21 cellular contexts compared by ENCODE assay signal in the genomic region with DNA sequence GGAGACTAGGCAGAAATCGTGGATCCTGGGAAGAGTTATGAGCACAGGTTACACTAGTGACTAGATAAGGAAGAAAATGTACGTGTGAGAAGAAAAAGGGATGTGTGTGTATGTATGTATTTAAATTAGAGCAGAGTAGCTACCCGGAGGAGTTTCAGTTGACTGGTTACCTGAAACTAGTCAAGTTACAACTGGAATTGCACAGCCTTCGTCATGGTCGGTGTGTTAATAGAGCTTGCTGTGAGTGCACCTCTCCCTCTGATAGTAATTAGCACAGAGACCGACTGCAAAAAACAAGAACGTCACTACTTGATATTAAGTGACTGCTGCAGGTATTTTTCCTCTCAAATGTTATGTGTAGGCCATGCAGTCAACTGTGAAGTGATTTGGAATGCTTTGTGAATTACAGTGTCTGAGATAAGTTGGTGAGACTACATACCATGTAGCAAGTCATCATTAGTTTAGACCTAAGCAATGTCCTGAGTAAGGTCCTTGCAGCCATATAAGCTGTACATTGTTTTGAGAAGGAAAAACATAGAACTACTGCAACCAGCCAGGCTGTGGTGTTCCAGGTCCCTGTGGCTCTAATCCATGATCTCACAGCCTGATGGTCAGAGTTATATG.
A peak's percentile ranks its signal among the peaks of the same experiment; 100 is the strongest.
DNase-seq lines count a peak whose midpoint lies in the region; ATAC-seq, FAIRE-seq and TF ChIP-seq lines count a peak whose summit lies in the region.
"Had no signal": no experiment of that assay in that cellular context is flagged by ENCODE, and none has a peak within 500 bp of the region (broad histone marks: within the 10 kb centered on the region; RNA-seq: fewer than 3 reads in every experiment).

No MANE protein-coding gene starts in this region.

- TF ChIP-seq CTCF in HFFc6 (IDR thresholded peaks at IDR 0.05) (no peak), astrocyte of the spinal cord (IDR thresholded peaks at IDR 0.05; ENCODE audit: low read depth, low read length) (no peak), lower lobe of right lung (IDR thresholded peaks at IDR 0.05) (no peak)

- H3K9ac ChIP-seq in mesenchymal stem cell (ENCODE audit: low read length) = no peak overlapping the region

- no peak overlapping the region for H3K4ac ChIP-seq in mesenchymal stem cell (ENCODE audit: low read depth in 1 of 2, low read length in 2 of 2)

- peak; percentile 87 for FAIRE-seq in urothelium cell line (lab: Jason Lieb, UNC)

- H3K9me3 ChIP-seq in mesenchymal stem cell (ENCODE audit: control insufficient read depth, low read length) (no peaks in the 10 kb centered on the region), lower lobe of right lung (no peaks in the 10 kb centered on the region)
- H3K9me3 ChIP-seq: colonic mucosa, right lobe of liver, tibial nerve had no signal

- H3K23ac ChIP-seq in mesenchymal stem cell (ENCODE audit: low read length in 2 of 2) = no peak overlapping the region

- no peak overlapping the region for H3K14ac ChIP-seq in mesenchymal stem cell (ENCODE audit: low read length in 2 of 2)

- H3K27me3 ChIP-seq in mesenchymal stem cell (ENCODE audit: control insufficient read depth in 1 of 2, insufficient read depth in 1 of 2, low read length in 2 of 2) = no peaks in the 10 kb centered on the region
- no peaks in the 10 kb centered on the region for H3K27me3 ChIP-seq in lower lobe of right lung (ENCODE audit: low read depth)
- H3K27me3 ChIP-seq: colonic mucosa, right lobe of liver, tibial nerve had no signal

- H3K36me3 ChIP-seq in mesenchymal stem cell (ENCODE audit: control insufficient read depth in 1 of 2, insufficient read depth in 2 of 2, low read depth in 1 of 2, low read length in 2 of 2) = peaks cover 8 to 40% of the 10 kb centered on the region in 2 experiments
- H3K36me3 ChIP-seq in lower lobe of right lung = peaks cover 34% of the 10 kb centered on the region
- H3K36me3 ChIP-seq: colonic mucosa, right lobe of liver had no signal

- no peak for ATAC-seq in lower lobe of right lung
- ATAC-seq: PC-3; right lobe of liver; stimulated activated memory B cell treated with anti-CD40 and anti-IgM and Interleukin-4, amounts not matched to agents 10 μg/mL and 1 μg/mL and 100 μg/mL, for 72 hours; T-cell had no signal

- peak; percentile 30 for DNase-seq in HFFc6
- DNase-seq in astrocyte of the spinal cord (ENCODE audit: low read depth, low spot score) = peak; percentile 16
- DNase-seq in mesenchymal stem cell = no peak
- no peak for DNase-seq in urothelium cell line (ENCODE audit: low spot score)
- DNase-seq in NCI-H1092 (lab: John Stamatoyannopoulos, UW) = no peak
- DNase-seq in lower lobe of right lung = no peak
- DNase-seq in HuH-7 (ENCODE audit: low spot score) = no peak
- DNase-seq: activated CD4-positive, alpha-beta T cell treated with anti-CD3 and anti-CD28 coated beads for 48 hours; CD8-positive, alpha-beta memory T cell; colonic mucosa; DND-41; endodermal cell; glutamatergic neuron; H7; NCI-H1417 treated with DMSO at 0.1 percent for 48 hours; PC-3; right lobe of liver; T-cell had no signal

- 82% methylated on average over 7 of the region's 7 CpGs for WGBS in mesenchymal stem cell

- H3K4me2 ChIP-seq in mesenchymal stem cell (ENCODE audit: low read length, poor library complexity, severe bottlenecking) = no peak overlapping the region

- no peak overlapping the region for H2AFZ ChIP-seq in mesenchymal stem cell (ENCODE audit: low read depth, low read length)

- intact Hi-C loops in lower lobe of right lung (cut with DNase I) = no loop called here

- no peak overlapping the region for H3K18ac ChIP-seq in mesenchymal stem cell (ENCODE audit: low read depth in 1 of 2, low read length in 2 of 2)

- H3K27ac ChIP-seq in mesenchymal stem cell (ENCODE audit: low read length, poor library complexity, severe bottlenecking) (peak overlapping the region; percentile 34), lower lobe of right lung (no peak overlapping the region)
- H3K27ac ChIP-seq: colonic mucosa, right lobe of liver, tibial nerve had no signal

- H3K4me1 Mint-ChIP-seq in HFFc6 (ENCODE audit: low read depth) = peaks cover 76% of the 10 kb centered on the region
- H3K4me1 Mint-ChIP-seq: CD8-positive, alpha-beta memory T cell; T-cell had no signal

- H3K27ac Mint-ChIP-seq in HFFc6 = peak overlapping the region; percentile 10; the same call in 1 of the 2 replicates
- H3K27ac Mint-ChIP-seq: activated T-helper 2 cell treated with anti-CD3 and anti-CD28 coated beads, Interferon-gamma antibody, Interleukin-2, Interleukin-4, amounts not matched to agents 10 μg/mL and 5 μg/mL and 100 μg/mL, durations not matched to agents 14 hours and 24 hours and 36 hours; endodermal cell; T-cell had no signal

- H2BK120ac ChIP-seq in mesenchymal stem cell (ENCODE audit: low read depth, low read length) = no peak overlapping the region

- no peaks in the 10 kb centered on the region; the same call in 1 of the 2 replicates for H3K27me3 Mint-ChIP-seq in HFFc6 (ENCODE audit: insufficient read depth)
- H3K27me3 Mint-ChIP-seq: stimulated activated memory B cell treated with anti-CD40 and anti-IgM and Interleukin-4, amounts not matched to agents 10 μg/mL and 1 μg/mL and 100 μg/mL, for 72 hours; T-cell had no signal

- H2BK5ac ChIP-seq in mesenchymal stem cell (ENCODE audit: low read depth, low read length, poor library complexity, severe bottlenecking) = no peak overlapping the region

- in situ Hi-C loops in astrocyte of the spinal cord (cut with HindIII; ENCODE audit: low sequenced_read_pairs) = no loop called here

- H3K4me3 ChIP-seq in astrocyte of the spinal cord (ENCODE audit: low read depth, low read length) = no peak overlapping the region
- no peak overlapping the region for H3K4me3 ChIP-seq in mesenchymal stem cell (ENCODE audit: insufficient read depth in 1 of 2, low read depth in 1 of 2, low read length in 2 of 2)
- H3K4me3 ChIP-seq in lower lobe of right lung = no peak overlapping the region
- H3K4me3 ChIP-seq: colonic mucosa, right lobe of liver, tibial nerve had no signal

- H3K4me1 ChIP-seq in mesenchymal stem cell (ENCODE audit: control insufficient read depth, insufficient read depth, low read depth, low read length) (peaks cover 3% of the 10 kb centered on the region), lower lobe of right lung (no peaks in the 10 kb centered on the region)
- H3K4me1 ChIP-seq: colonic mucosa, right lobe of liver, tibial nerve had no signal

- H2BK15ac ChIP-seq in mesenchymal stem cell (ENCODE audit: low read depth, poor library complexity, severe bottlenecking) = no peak overlapping the region

- no peak overlapping the region for H3K4me3 Mint-ChIP-seq in HFFc6
- H3K4me3 Mint-ChIP-seq: endodermal cell; stimulated activated memory B cell treated with anti-CD40 and anti-IgM and Interleukin-4, amounts not matched to agents 10 μg/mL and 1 μg/mL and 100 μg/mL, for 72 hours; T-cell had no signal

- no peak overlapping the region for H4K91ac ChIP-seq in mesenchymal stem cell (ENCODE audit: low read length)

- H3K36me3 Mint-ChIP-seq in HFFc6 (ENCODE audit: low read depth) = peaks cover 33% of the 10 kb centered on the region

- H2BK12ac ChIP-seq in mesenchymal stem cell (ENCODE audit: low read length in 2 of 2) = no peak overlapping the region

- no peak overlapping the region for H4K8ac ChIP-seq in mesenchymal stem cell (ENCODE audit: low read length)

- no peaks in the 10 kb centered on the region for H3K79me1 ChIP-seq in mesenchymal stem cell (replicated peaks; ENCODE audit: low read length, poor library complexity, severe bottlenecking)

- no peaks in the 10 kb centered on the region for H3K9me3 Mint-ChIP-seq in HFFc6
- H3K9me3 Mint-ChIP-seq: activated T-helper 2 cell treated with anti-CD3 and anti-CD28 coated beads, Interferon-gamma antibody, Interleukin-2, Interleukin-4, amounts not matched to agents 10 μg/mL and 5 μg/mL and 100 μg/mL, durations not matched to agents 14 hours and 24 hours and 36 hours; CD8-positive, alpha-beta memory T cell; endodermal cell; stimulated activated memory B cell treated with anti-CD40 and anti-IgM and Interleukin-4, amounts not matched to agents 10 μg/mL and 1 μg/mL and 100 μg/mL, for 72 hours; T-cell had no signal

- H2AK5ac ChIP-seq in mesenchymal stem cell (ENCODE audit: low read length, severe bottlenecking) = no peak overlapping the region

Comparison
In these comparisons a context has a peak if more than half of its experiments do, and no peak if none do; other contexts are left out.
1. DNase-seq: peak in HFFc6 (single experiment) and astrocyte of the spinal cord (single experiment); none in mesenchymal stem cell (single experiment), urothelium cell line (single experiment), NCI-H1092 (single experiment), lower lobe of right lung (single experiment) and HuH-7 (single experiment).